Comparison of ENCODE assay signal across 9 cellular contexts in genomic region chr15:52658955-52659354, GRCh38. TPM values are rescaled to one million over a fixed set of nuclear protein-coding genes. Genes with fewer than 3 reads are reported as not detected.
DNase-seq lines count a peak whose midpoint lies in the region; ATAC-seq and TF ChIP-seq lines count a peak whose summit lies in the region.
"Had no signal": no experiment of that assay in that cellular context is flagged by ENCODE, and none has a peak within 500 bp of the region (broad histone marks: within the 10 kb centered on the region; RNA-seq: fewer than 3 reads in every experiment).

No MANE protein-coding gene starts in this region.

- H3K27me3 ChIP-seq in PC-9 (ENCODE audit: insufficient read depth, low read depth), result no peaks in the 10 kb centered on the region

- H3K4me2 ChIP-seq in PC-9, result no peak overlapping the region

- H3K9me3 ChIP-seq in PC-9 (ENCODE audit: insufficient read depth, low read depth), result no peaks in the 10 kb centered on the region

- H3F3A ChIP-seq in PC-9 (ENCODE audit: insufficient read depth, low read depth), result no peaks in the 10 kb centered on the region; the same call in 1 of the 2 replicates

- BruUV-seq in PC-9 (replicated peaks; lab: Mats Ljungman, UMichigan), result no TSS peak

- H3K9me3 Mint-ChIP-seq in effector memory CD8-positive, alpha-beta T cell, result no peaks in the 10 kb centered on the region

- no peak overlapping the region for H3K27ac ChIP-seq in PC-9

- intact Hi-C loops in PC-9 (cut with micrococcal nuclease; ENCODE audit: unreplicated experiment), result no loop called here

- no peaks in the 10 kb centered on the region; the same call in 1 of the 2 replicates for H4K20me1 ChIP-seq in PC-9 (ENCODE audit: insufficient read depth)

- ATAC-seq in GM18519 (IDR thresholded peaks at IDR 0.05; ENCODE audit: low FRiP score, unreplicated experiment), result peak; percentile 81
- ATAC-seq in GM21619 (IDR thresholded peaks at IDR 0.05; ENCODE audit: unreplicated experiment), result peak; percentile 92
- peak; percentile 75 for ATAC-seq in effector memory CD8-positive, alpha-beta T cell (replicated peaks)
- ATAC-seq in HG03095 (IDR thresholded peaks at IDR 0.05; ENCODE audit: unreplicated experiment), result no peak

- H3K4me3 ChIP-seq in PC-9, result no peak overlapping the region

- peaks cover 6% of the 10 kb centered on the region for H3K4me1 ChIP-seq in PC-9 (replicated peaks; ENCODE audit: insufficient read depth)

- peak overlapping the region in 1 of 2 donors; percentile 34 for H3K4me3 Mint-ChIP-seq in effector memory CD8-positive, alpha-beta T cell

- POLR2A ChIA-PET in PC-9 (lab: Charles Lee; ENCODE audit: unreplicated experiment), result no interaction called here

- H3K27me3 Mint-ChIP-seq in effector memory CD8-positive, alpha-beta T cell, result no peaks in the 10 kb centered on the region

- H3K79me2 ChIP-seq in PC-9 (ENCODE audit: low read depth), result no peaks in the 10 kb centered on the region

- no peaks in the 10 kb centered on the region for H3K9me2 ChIP-seq in PC-9 (ENCODE audit: insufficient read depth)

- peaks cover 12 to 50% of the 10 kb centered on the region in 2 donors for H3K4me1 Mint-ChIP-seq in effector memory CD8-positive, alpha-beta T cell (ENCODE audit: low read depth in 2 of 2)

- no peak overlapping the region for H2AFZ ChIP-seq in PC-9

- peak overlapping the region; percentile 52 to 65 for H3K27ac Mint-ChIP-seq in effector memory CD8-positive, alpha-beta T cell

- H3K36me3 Mint-ChIP-seq in effector memory CD8-positive, alpha-beta T cell (ENCODE audit: insufficient read depth), result peaks cover 75% of the 10 kb centered on the region

- CTCF ChIA-PET in PC-9 (lab: Charles Lee), result no interaction called here

- DNase-seq in HT1080 (ENCODE audit: low read depth), result peak; percentile 17
- peak in 1 of 3 experiments; percentile 3 for DNase-seq in effector memory CD8-positive, alpha-beta T cell
- no peak for DNase-seq in PC-9
- no peak for DNase-seq in globus pallidus (ENCODE audit: low spot score)
- no peak for DNase-seq in epidermal melanocyte (ENCODE audit: insufficient read length, low spot score)
- DNase-seq: NCI-H1417 had no signal

- no peaks in the 10 kb centered on the region for H3K36me3 ChIP-seq in PC-9 (ENCODE audit: low read depth)

- TF ChIP-seq CTCF in PC-9 (conservative IDR thresholded peaks at IDR 0.05), result no peak

RNA-seq across cellular contexts. Expression of gene ATOSA, which starts 20.2 kb away (rescaled TPM):
- total RNA-seq in HT1080 (2014; rRNA removed; shearing (Covaris generic)), result 2.1 and 6.0 TPM in 2 replicates
- 9.3 and 9.4 TPM in 2 replicates for polyA plus RNA-seq in HT1080 (2015; cell fraction: cytosol; rRNA removed)
- polyA plus RNA-seq in HT1080 (2015; cell fraction: nucleus; rRNA removed), result 28.0 and 31.7 TPM in 2 replicates
- total RNA-seq in PC-9 (2021), result 30.4 and 35.7 TPM in 2 replicates
